ENCODE assay signal across 8 cellular contexts in the genomic region with DNA sequence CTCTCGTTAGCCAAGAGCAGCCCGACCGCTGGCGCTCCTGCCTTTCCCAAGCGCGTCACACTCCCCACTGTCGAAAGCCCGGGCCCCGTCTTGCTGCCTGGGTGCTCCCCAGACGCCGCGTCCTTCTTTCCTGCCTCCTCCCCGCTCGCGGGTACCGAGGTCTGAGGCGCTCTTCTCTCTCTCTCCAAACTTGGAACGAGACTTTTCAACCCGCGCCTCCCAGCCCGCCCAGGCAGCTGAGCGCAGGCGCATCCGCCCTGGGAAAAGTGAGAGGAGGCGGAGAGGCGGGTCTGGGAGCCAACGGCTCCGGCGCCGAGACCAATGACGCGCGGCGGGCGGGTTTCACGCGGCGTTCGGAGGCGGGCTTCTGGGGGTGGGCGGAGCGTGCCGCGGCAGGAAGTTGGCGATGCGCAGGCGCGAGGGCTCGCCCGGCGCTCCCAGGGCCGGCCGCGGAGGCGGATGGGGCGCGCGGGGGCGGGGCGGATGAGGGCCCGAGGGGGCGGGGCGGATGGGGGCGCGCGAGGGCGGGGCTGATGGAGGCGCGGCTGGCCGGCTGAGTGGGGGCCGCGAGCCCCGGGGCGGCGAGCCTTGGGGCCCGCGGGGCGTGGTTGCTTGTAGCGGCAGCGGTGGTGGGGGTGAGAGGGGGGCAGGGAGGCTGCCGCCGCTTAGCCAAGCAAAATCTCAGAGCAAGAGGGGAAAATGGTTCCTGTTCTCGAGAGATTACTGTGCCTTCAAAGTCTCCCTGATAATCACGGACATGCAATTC. TPM values are rescaled to one million over a fixed set of nuclear protein-coding genes. Genes with fewer than 3 reads are reported as not detected.
DNase-seq lines count a peak whose midpoint lies in the region; ATAC-seq and TF ChIP-seq lines count a peak whose summit lies in the region.

A gene (minus strand): TSS at position 268 of the 766 bp plus-strand sequence. CDS start 309 bp downstream, outside the sequence.

- H3K4me3 ChIP-seq in BJ (ENCODE audit: low read depth, low read length) (peak within 1 kb of the TSS; percentile 77), left lung (peak within 1 kb of the TSS; percentile 58 to 63)

- no peaks in the 10 kb centered on the region for H3K9me3 ChIP-seq in left lung

- H3K36me3 ChIP-seq in BJ (ENCODE audit: control insufficient read depth, insufficient read depth, low read length) (no peaks in the 10 kb centered on the region), left lung (no peaks in the 10 kb centered on the region)

- POLR2A ChIA-PET in BJ (lab: Charles Lee) = no interaction called here

- ATAC-seq in GM19324 (IDR thresholded peaks at IDR 0.05; ENCODE audit: low FRiP score, unreplicated experiment) (peak; percentile 92), HG03469 (IDR thresholded peaks at IDR 0.05; ENCODE audit: unreplicated experiment) (peak; percentile 52), left lung (peak; percentile 92)

- H3K27me3 ChIP-seq in BJ (ENCODE audit: control insufficient read depth, insufficient read depth, low read length) (no peaks in the 10 kb centered on the region), left lung (peaks cover 0 to 25% of the 10 kb centered on the region in 2 donors)

- TF ChIP-seq CTCF in BJ (IDR thresholded peaks at IDR 0.05; ENCODE audit: insufficient read depth, low read depth, low read length) (no peak), left lung (IDR thresholded peaks at IDR 0.05) (no peak)

- CTCF ChIA-PET in BJ (lab: Yijun Ruan, JAX) = interaction anchor here (1.0 to 1.9 kb wide), 2 partner anchors 12 to 15 kb away, joined by 3 to 9 read pairs; no protein-coding TSS in a partner anchor

- intact Hi-C loops in left lung (cut with DNase I) = no loop called here

- H3K4me1 ChIP-seq in left lung = peaks cover 3 to 25% of the 10 kb centered on the region in 2 donors

- H3K27ac ChIP-seq in left lung = peak within 1 kb of the TSS; percentile 87 to 93

- DNase-seq in BJ (ENCODE audit: low read depth) (peak; percentile 46), NCI-H69 (lab: John Stamatoyannopoulos, UW) (peak; percentile 95), cortex of kidney (lab: John Stamatoyannopoulos, UW) (peak; percentile 24), left lung (peak; percentile 93 to 96)
- peak; percentile 85 for DNase-seq in activated CD4-positive, alpha-beta T cell treated with anti-CD3 and anti-CD28 coated beads, Interleukin-2, amount 50 U/mL, for 1 hour
- peak; percentile 76 to 92 for DNase-seq in stimulated activated CD4-positive, alpha-beta T cell treated with anti-CD3 and anti-CD28 coated beads, Interleukin-2, amount 100 ng/mL, for 48 hours

RNA-seq across cellular contexts. Expression of the gene that starts here (rescaled TPM):
- 118 and 123 TPM in 2 replicates for polyA plus RNA-seq in BJ (2011; rRNA removed)
- polyA minus RNA-seq in BJ (2011; rRNA and poly(A)+ RNA removed) = 47.9 and 65.0 TPM in 2 replicates
- 10 to 100 TPM; 70.4 to 82.6 TPM for total RNA-seq in left lung

Comparison
In these comparisons a context has a peak if more than half of its experiments do, and no peak if none do; other contexts are left out.
1. Peak in every context shown above with its lines: DNase-seq, ATAC-seq, H3K4me3 ChIP-seq and H3K27ac ChIP-seq.
2. DNase-seq: peak in every context shown above with its lines; median percentile 95 in NCI-H69; 94 in left lung; 85 in activated CD4-positive, alpha-beta T cell treated with anti-CD3 and anti-CD28 coated beads, Interleukin-2, amount 50 U/mL, for 1 hour; 84 in stimulated activated CD4-positive, alpha-beta T cell treated with anti-CD3 and anti-CD28 coated beads, Interleukin-2, amount 100 ng/mL, for 48 hours; 46 in BJ; 24 in cortex of kidney.